ENCODE assay signal across 9 cellular contexts in genomic region chrX:131792356-131792749, GRCh38.
A peak's percentile ranks its signal among the peaks of the same experiment; 100 is the strongest.
DNase-seq lines count a peak whose midpoint lies in the region; ATAC-seq and TF ChIP-seq lines count a peak whose summit lies in the region.
"Had no signal": no experiment of that assay in that cellular context is flagged by ENCODE, and none has a peak within 500 bp of the region (broad histone marks: within the 10 kb centered on the region; RNA-seq: fewer than 3 reads in every experiment).

No MANE protein-coding gene starts in this region.

- 92% methylated on average over 13 of the region's 13 CpGs for WGBS in prostate gland
- WGBS in GM23248 (ENCODE audit: low coverage in 1 of 2, low lambda C conversion rate in 2 of 2, missing lambda C conversion rate in 2 of 2), 2 experiments: 57 to 72% methylated on average over 7 to 11 of the region's 13 CpGs

- H4K20me1 ChIP-seq in GM23248 (ENCODE audit: insufficient read depth): no peaks in the 10 kb centered on the region

- peak; percentile 81 for ATAC-seq in HG03025 (IDR thresholded peaks at IDR 0.05; ENCODE audit: low FRiP score, unreplicated experiment)
- ATAC-seq in GM19455 (IDR thresholded peaks at IDR 0.05; ENCODE audit: unreplicated experiment): no peak

- H2AFZ ChIP-seq in GM23248: no peak overlapping the region

- no peaks in the 10 kb centered on the region for H3K36me3 ChIP-seq in GM06990 (ENCODE audit: control insufficient read depth, insufficient read depth, low read length)
- no peaks in the 10 kb centered on the region for H3K36me3 ChIP-seq in prostate gland
- no peaks in the 10 kb centered on the region for H3K36me3 ChIP-seq in GM23248 (ENCODE audit: low read depth)

- no peak overlapping the region for H3K27ac ChIP-seq in prostate gland
- H3K27ac ChIP-seq in GM23248: no peak overlapping the region

- in situ Hi-C loops in GM23248 (cut with MboI): no loop called here

- H3K9me3 ChIP-seq in prostate gland: no peaks in the 10 kb centered on the region
- no peaks in the 10 kb centered on the region for H3K9me3 ChIP-seq in GM23248 (ENCODE audit: low read depth)

- H3K27me3 ChIP-seq in GM06990 (replicated peaks; ENCODE audit: control insufficient read depth, insufficient read depth, low read length) (no peaks in the 10 kb centered on the region), prostate gland (replicated peaks; ENCODE audit: insufficient read depth) (no peaks in the 10 kb centered on the region), GM23248 (replicated peaks; ENCODE audit: insufficient read depth) (no peaks in the 10 kb centered on the region)

- no peaks in the 10 kb centered on the region for H3K79me2 ChIP-seq in GM23248 (ENCODE audit: insufficient read depth)

- H3K4me1 ChIP-seq in prostate gland (replicated peaks) (no peaks in the 10 kb centered on the region), GM23248 (ENCODE audit: insufficient read depth) (no peaks in the 10 kb centered on the region)

- H3K9ac ChIP-seq in GM23248: no peak overlapping the region

- H3F3A ChIP-seq in GM23248 (ENCODE audit: insufficient read depth): no peaks in the 10 kb centered on the region

- H3K4me3 Mint-ChIP-seq in immature natural killer cell: peak overlapping the region in 4 of 5 donors; percentile 95 to 98 (median 96)
- H3K4me3 Mint-ChIP-seq: stimulated activated naive CD8-positive, alpha-beta T cell treated with anti-CD3 and anti-CD28 coated beads, Interleukin-15, Interleukin-2, amounts not matched to agents 100 ng/mL and 50 ng/mL, for 24 hours had no signal

- intact Hi-C loops in prostate gland (cut with DNase I): no loop called here

- H3K9me2 ChIP-seq in GM23248 (ENCODE audit: insufficient read depth): no peaks in the 10 kb centered on the region

- no peak overlapping the region for H3K4me2 ChIP-seq in GM23248 (ENCODE audit: unreplicated experiment)

- no peaks in the 10 kb centered on the region for H3K9me3 Mint-ChIP-seq in immature natural killer cell
- H3K9me3 Mint-ChIP-seq: stimulated activated naive CD8-positive, alpha-beta T cell treated with anti-CD3 and anti-CD28 coated beads, Interleukin-15, Interleukin-2, amounts not matched to agents 100 ng/mL and 50 ng/mL, for 24 hours had no signal

- H3K36me3 Mint-ChIP-seq in immature natural killer cell: peaks cover 0 to 3% (median 0%) of the 10 kb centered on the region in 3 donors

- peak; percentile 37 for TF ChIP-seq CTCF in GM06990 (IDR thresholded peaks at IDR 0.05; ENCODE audit: insufficient read depth, low read length, poor library complexity, severe bottlenecking)
- TF ChIP-seq CTCF in prostate gland (IDR thresholded peaks at IDR 0.05): no peak

- H3K4me3 ChIP-seq in GM06990 (replicated peaks; ENCODE audit: low read depth, low read length) (peak overlapping the region; percentile 36), prostate gland (no peak overlapping the region), GM23248 (no peak overlapping the region)

- no peak for TF ChIP-seq POLR2A in prostate gland (IDR thresholded peaks at IDR 0.05)

- H3K4me1 Mint-ChIP-seq in immature natural killer cell: peaks cover 16 to 21% of the 10 kb centered on the region in 2 donors

- DNase-seq in GM06990 (ENCODE audit: extremely low read depth, insufficient read length) (peak; percentile 68), T follicular helper cell (ENCODE audit: low read depth) (peak; percentile 91), immature natural killer cell (peak; percentile 87 to 93 (median 90)), prostate gland (ENCODE audit: low spot score) (no peak), middle frontal gyrus (ENCODE audit: extremely low spot score, low spot score) (no peak), GM23248 (no peak)

- H3K27ac Mint-ChIP-seq in immature natural killer cell: peak overlapping the region in 5 of 6 donors; percentile 91 to 97 (median 96)
- H3K27ac Mint-ChIP-seq: stimulated activated naive CD8-positive, alpha-beta T cell treated with anti-CD3 and anti-CD28 coated beads, Interleukin-15, Interleukin-2, amounts not matched to agents 100 ng/mL and 50 ng/mL, for 24 hours had no signal

- peaks cover 0 to 14% (median 10%) of the 10 kb centered on the region in 3 donors for H3K27me3 Mint-ChIP-seq in immature natural killer cell (ENCODE audit: low read depth in 3 of 3)
- H3K27me3 Mint-ChIP-seq: stimulated activated naive CD8-positive, alpha-beta T cell treated with anti-CD3 and anti-CD28 coated beads, Interleukin-15, Interleukin-2, amounts not matched to agents 100 ng/mL and 50 ng/mL, for 24 hours had no signal

Comparison
In these comparisons a context has a peak if more than half of its experiments do, and no peak if none do; other contexts are left out.
1. DNase-seq: peak in GM06990 (single experiment), T follicular helper cell (single experiment) and immature natural killer cell (3 of 3); none in prostate gland (single experiment), middle frontal gyrus (single experiment) and GM23248 (single experiment).